Comparison of ENCODE assay signal across 12 cellular contexts in genomic region chr9:76873056-76873792, GRCh38. TPM values are rescaled to one million over a fixed set of nuclear protein-coding genes. Genes with fewer than 3 reads are reported as not detected.
DNase-seq lines count a peak whose midpoint lies in the region; ATAC-seq, FAIRE-seq and TF ChIP-seq lines count a peak whose summit lies in the region.
"Had no signal": no experiment of that assay in that cellular context is flagged by ENCODE, and none has a peak within 500 bp of the region (broad histone marks: within the 10 kb centered on the region; RNA-seq: fewer than 3 reads in every experiment).

No MANE protein-coding gene starts in this region.

- no peak for TF ChIP-seq CTCF in right atrium auricular region (IDR thresholded peaks at IDR 0.05)
- TF ChIP-seq CTCF in H1 (IDR thresholded peaks at IDR 0.05; ENCODE audit: control extremely low read depth in 1 of 3, insufficient read depth in 1 of 3, low read depth in 1 of 3, low read length in 3 of 3): peak in 2 of 3 experiments; percentile 14 to 25; a peak in 2 of 4 replicates
- TF ChIP-seq CTCF in PC-3 (conservative IDR thresholded peaks at IDR 0.05; ENCODE audit: low read depth, low read length): no peak

- no peak overlapping the region for H3K4me3 ChIP-seq in right atrium auricular region
- peak overlapping the region in 1 of 4 experiments; percentile 22; a peak in 1 of 8 replicates for H3K4me3 ChIP-seq in H1 (ENCODE audit: extremely low read depth in 1 of 4, insufficient read depth in 2 of 4, low read depth in 3 of 4, low read length in 4 of 4)
- H3K4me3 ChIP-seq in aorta (ENCODE audit: low read length in 2 of 2): no peak overlapping the region
- no peak overlapping the region for H3K4me3 ChIP-seq in PC-3 (ENCODE audit: low read length)
- H3K4me3 ChIP-seq: tibial nerve had no signal

- H4K91ac ChIP-seq in H1 (replicated peaks; ENCODE audit: insufficient read length, low read length): no peak overlapping the region

- H3K4me1 ChIP-seq in right atrium auricular region (no peaks in the 10 kb centered on the region), H1 (replicated peaks in 1 of 4; ENCODE audit: control insufficient read depth in 3 of 4, insufficient read depth in 4 of 4, low read length in 3 of 4) (peaks cover 2 to 8% (median 4%) of the 10 kb centered on the region in 4 experiments), aorta (ENCODE audit: control insufficient read depth in 1 of 2, insufficient read depth in 2 of 2, low read length in 2 of 2) (peaks cover 9 to 22% of the 10 kb centered on the region in 2 donors), PC-3 (ENCODE audit: insufficient read depth, low read length) (no peaks in the 10 kb centered on the region)

- no peak overlapping the region for H2BK120ac ChIP-seq in H1 (replicated peaks; ENCODE audit: low read depth, low read length)

- H4K20me1 ChIP-seq in H1 (replicated peaks in 1 of 2; ENCODE audit: control insufficient read depth in 1 of 2, insufficient read depth in 2 of 2, low read length in 2 of 2) (no peaks in the 10 kb centered on the region), PC-3 (ENCODE audit: low read length) (no peaks in the 10 kb centered on the region)

- no peak for TF ChIP-seq POLR2A in H1 (IDR thresholded peaks at IDR 0.05; ENCODE audit: control extremely low read depth in 1 of 2, low read depth in 2 of 2, low read length in 2 of 2)

- H2BK15ac ChIP-seq in H1 (ENCODE audit: low read length): no peak overlapping the region

- no peaks in the 10 kb centered on the region for H3K79me1 ChIP-seq in H1 (ENCODE audit: low read depth, low read length)

- no peak overlapping the region for H4K5ac ChIP-seq in H1 (ENCODE audit: insufficient read length, low read depth, low read length)

- no peaks in the 10 kb centered on the region for H3K36me3 ChIP-seq in right atrium auricular region
- no peaks in the 10 kb centered on the region for H3K36me3 ChIP-seq in H1 (ENCODE audit: control insufficient read depth in 2 of 4, insufficient read depth in 4 of 4, low read length in 3 of 4)
- H3K36me3 ChIP-seq in aorta (ENCODE audit: control insufficient read depth in 1 of 2, insufficient read depth in 2 of 2, low read length in 1 of 2): no peaks in the 10 kb centered on the region
- no peaks in the 10 kb centered on the region for H3K36me3 ChIP-seq in PC-3 (ENCODE audit: low read depth, low read length)
- H3K36me3 ChIP-seq: tibial nerve had no signal

- H3K4me2 ChIP-seq in H1 (ENCODE audit: insufficient read depth in 1 of 2, low read depth in 2 of 2, low read length in 2 of 2) (peak overlapping the region; percentile 27 to 46), PC-3 (ENCODE audit: low read length) (no peak overlapping the region)

- H3K18ac ChIP-seq in H1 (ENCODE audit: extremely low read depth, low read length): peak overlapping the region; percentile 75; the same call in 1 of the 2 replicates

- H3K9me2 ChIP-seq in PC-3 (replicated peaks; ENCODE audit: low read length): no peaks in the 10 kb centered on the region

- DNase-seq in left ventricle myocardium superior (peak; percentile 31), right atrium auricular region (ENCODE audit: low spot score) (no peak), H1 (ENCODE audit: low read depth in 1 of 2, low spot score in 2 of 2) (no peak), myocyte (ENCODE audit: low read depth) (peak; percentile 69), aorta (no peak), activated gamma-delta T cell (lab: John Stamatoyannopoulos, UW) (no peak), PC-3 (no peak), ureter (ENCODE audit: low spot score) (no peak)
- DNase-seq: activated naive CD4-positive, alpha-beta T cell; stimulated activated CD4-positive, alpha-beta T cell treated with anti-CD3 and anti-CD28 coated beads, Interleukin-12 subunit alpha, Interleukin-12 subunit beta, amount 100 ng/mL, for 4 hours had no signal

- no peaks in the 10 kb centered on the region for H3K23me2 ChIP-seq in H1 (ENCODE audit: low read depth, low read length)

- H3K27me3 ChIP-seq in right atrium auricular region (no peaks in the 10 kb centered on the region), H1 (replicated peaks in 1 of 4; ENCODE audit: control insufficient read depth in 3 of 4, extremely low read depth in 1 of 4, insufficient read depth in 3 of 4, low read length in 3 of 4) (no peaks in the 10 kb centered on the region), aorta (ENCODE audit: control insufficient read depth in 1 of 2, insufficient read depth in 2 of 2, low read length in 1 of 2) (no peaks in the 10 kb centered on the region), PC-3 (ENCODE audit: low read length) (no peaks in the 10 kb centered on the region)

- no peak overlapping the region for H2BK5ac ChIP-seq in H1 (ENCODE audit: low read depth, low read length)

- no peak overlapping the region for H3K56ac ChIP-seq in H1 (replicated peaks; ENCODE audit: insufficient read length, low read depth, low read length)

- TF ChIP-seq EP300 in H1 (IDR thresholded peaks at IDR 0.05; ENCODE audit: borderline replicate concordance in 1 of 2, low read depth in 2 of 2, low read length in 2 of 2): no peak

- no peak overlapping the region for H3K23ac ChIP-seq in H1 (ENCODE audit: insufficient read length)

- intact Hi-C loops in left ventricle myocardium superior (cut with micrococcal nuclease) (no loop called here), aorta (cut with DNase I) (loop anchor here in 1 of 2 donors (5.0 kb wide), 1 partner anchor 36 kb away; no protein-coding TSS in a partner anchor), PC-3 (cut with micrococcal nuclease) (no loop called here)

- 0 out of 2 replicates have a peak overlapping the region, but pooled peaks have one; percentile 82 for H2AFZ ChIP-seq in H1 (ENCODE audit: low read length)
- H2AFZ ChIP-seq in PC-3 (ENCODE audit: low read length): no peak overlapping the region

- TF ChIP-seq RAD21 in H1 (IDR thresholded peaks at IDR 0.05 in 1 of 2, conservative IDR thresholded peaks at IDR 0.05 in 1 of 2; ENCODE audit: low read depth in 2 of 2, low read length in 2 of 2): peak; percentile 20 to 38; a peak in 2 of 4 replicates

- no peaks in the 10 kb centered on the region for H3K79me2 ChIP-seq in H1 (ENCODE audit: control insufficient read depth in 1 of 2, insufficient read depth in 2 of 2, low read length in 2 of 2)
- H3K79me2 ChIP-seq in PC-3 (ENCODE audit: low read length): no peaks in the 10 kb centered on the region

- no peaks in the 10 kb centered on the region for H3F3A ChIP-seq in PC-3 (ENCODE audit: low read length, unreplicated experiment)

- H3K9ac ChIP-seq in H1 (replicated peaks in 1 of 4; ENCODE audit: extremely low read depth in 1 of 4, low read depth in 3 of 4, low read length in 3 of 4) (no peak overlapping the region), PC-3 (ENCODE audit: low read length) (no peak overlapping the region)

- H3K9me3 ChIP-seq in right atrium auricular region (no peaks in the 10 kb centered on the region), H1 (ENCODE audit: insufficient read depth in 2 of 2, low read depth in 1 of 2, low read length in 1 of 2) (no peaks in the 10 kb centered on the region), aorta (ENCODE audit: control insufficient read depth, low read length) (no peaks in the 10 kb centered on the region), PC-3 (ENCODE audit: low read length) (no peaks in the 10 kb centered on the region)
- H3K9me3 ChIP-seq: tibial nerve had no signal

- no peak overlapping the region for H3K4ac ChIP-seq in H1 (replicated peaks; ENCODE audit: insufficient read length, low read depth, low read length)

- POLR2A ChIA-PET in H1 (lab: Charles Lee; ENCODE audit: partially characterized antibody): interaction anchor here (0.8 kb wide), 1 partner anchor 28 kb away, joined by 3 read pairs; no protein-coding TSS in a partner anchor
- POLR2A ChIA-PET in PC-3 (lab: Charles Lee; ENCODE audit: unreplicated experiment): no interaction called here

- peak overlapping the region in 1 of 2 donors; percentile 13 for H3K27ac ChIP-seq in right atrium auricular region
- 0 out of 2 replicates have a peak overlapping the region, but pooled peaks have one; percentile 4 for H3K27ac ChIP-seq in H1 (ENCODE audit: low read depth, low read length)
- H3K27ac ChIP-seq in aorta (ENCODE audit: low read depth in 1 of 2, low read length in 2 of 2): peak overlapping the region; percentile 68 to 94
- H3K27ac ChIP-seq in PC-3 (ENCODE audit: low read length): no peak overlapping the region

- FAIRE-seq in H1 (lab: Jason Lieb, UNC): peak; percentile 97

- no peak overlapping the region; the same call in 1 of the 2 replicates for H2AK5ac ChIP-seq in H1 (ENCODE audit: low read depth, low read length)

- CTCF ChIA-PET in H1 (lab: Charles Lee; ENCODE audit: partially characterized antibody): interaction anchor here (0.5 to 1.2 kb wide), 8 partner anchors 17 to 628 kb away, joined by 3 to 6 read pairs (median 3); no protein-coding TSS in a partner anchor
- CTCF ChIA-PET in PC-3 (lab: Charles Lee): no interaction called here

- 0 out of 2 replicates have a peak overlapping the region, but pooled peaks have one; percentile 65 for H2BK20ac ChIP-seq in H1 (ENCODE audit: low read length)

- 32% methylated on average over 13 of the region's 13 CpGs; no CpG with 5 or more reads in 1 of the 2 experiments for WGBS in H1 (ENCODE audit: extremely low coverage in 1 of 2, insufficient coverage in 1 of 2, insufficient read length in 1 of 2, insufficient replicate concordance in 2 of 2, low coverage in 1 of 2, low lambda C conversion rate in 2 of 2, missing lambda C conversion rate in 1 of 2), 2 experiments
- WGBS in aorta, 2 donors: 44 to 60% methylated on average over 13 of the region's 13 CpGs

- no peak overlapping the region for H4K8ac ChIP-seq in H1 (ENCODE audit: extremely low read depth, insufficient read depth, low read length)

- ATAC-seq in left ventricle myocardium superior (peak; percentile 56), aorta (ENCODE audit: low FRiP score) (peak; percentile 55), PC-3 (no peak)
- ATAC-seq: HCT116 had no signal

- BruUV-seq in PC-3 (replicated peaks; lab: Mats Ljungman, UMichigan): no TSS peak

- no peak overlapping the region for H3K14ac ChIP-seq in H1 (ENCODE audit: insufficient read length)

- peak overlapping the region; percentile 90; the same call in 1 of the 2 replicates for H2BK12ac ChIP-seq in H1 (ENCODE audit: low read depth, low read length)

RNA-seq across cellular contexts. Expression of gene PRUNE2, which starts 32.7 kb away (rescaled TPM):
- total RNA-seq in left ventricle myocardium superior (1.4 TPM), right atrium auricular region (10 to 100 TPM; 15.4 to 28.5 TPM), myocyte (650 and 843 TPM in 2 replicates), aorta (100 to 1,000 TPM; 304 to 558 TPM), PC-3 (2014; rRNA removed) (not detected in 2 replicates), ureter (93.1 TPM)
- total RNA-seq in H1 (2021; fragmentation: NEBNext Ultra II Directional; extraction: Animal tissue kit (Norgen Biotek cat#: 25700)): 13.2 and 13.3 TPM in 2 replicates
- polyA plus RNA-seq in H1 (2011; rRNA removed) (3.2 and 5.5 TPM in 2 replicates), aorta (10 to 100 TPM; 38.1 to 92.9 TPM)
- polyA plus RNA-seq in H1 (2011; cell fraction: cytosol; rRNA removed): 4.0 TPM
- 4.1 TPM for polyA plus RNA-seq in H1 (2011; cell fraction: nucleus; rRNA removed)
- 5.2 to 9.6 TPM (median 7.2 TPM) in 4 replicates for polyA plus RNA-seq in H1 (2012, experiment 1 of 2)
- polyA plus RNA-seq in H1 (2012, experiment 2 of 2): 0.63 TPM
- polyA plus RNA-seq in H1 (2013, experiment 1 of 2): 5.3 TPM
- 5.6 TPM for polyA plus RNA-seq in H1 (2013, experiment 2 of 2)
- 9.7 and 21.7 TPM in 2 replicates for polyA minus RNA-seq in H1 (2011; rRNA and poly(A)+ RNA removed)
- polyA minus RNA-seq in H1 (2011; cell fraction: cytosol; rRNA and poly(A)+ RNA removed): 9.1 TPM
- 22.5 TPM for polyA minus RNA-seq in H1 (2011; cell fraction: nucleus; rRNA and poly(A)+ RNA removed)
- polyA plus RNA-seq in myocyte (2012): 251 TPM

Comparison
In these comparisons a context has a peak if more than half of its experiments do, and no peak if none do; other contexts are left out.
1. DNase-seq: peak in left ventricle myocardium superior (single experiment) and myocyte (single experiment); none in right atrium auricular region (single experiment), H1 (0 of 2), aorta (0 of 2), activated gamma-delta T cell (single experiment), PC-3 (single experiment) and ureter (single experiment).
2. CTCF ChIP-seq: peak in H1 (2 of 3); none in right atrium auricular region (0 of 2) and PC-3 (single experiment).